In genomic region chr2:96537734-96538486, GRCh38 we compare ENCODE assay signal across 8 cellular contexts. TPM values are rescaled to one million over a fixed set of nuclear protein-coding genes. Genes with fewer than 3 reads are reported as not detected.
DNase-seq lines count a peak whose midpoint lies in the region; ATAC-seq and TF ChIP-seq lines count a peak whose summit lies in the region.

No MANE protein-coding gene starts in this region.

- H3K36me3 Mint-ChIP-seq in T-helper 2 cell treated with Interferon-gamma antibody and Interleukin-4, amounts not matched to agents 5 μg/mL and 100 μg/mL, for 36 hours (ENCODE audit: low read depth), result peaks cover 32% of the 10 kb centered on the region
- H3K36me3 Mint-ChIP-seq in central memory CD8-positive, alpha-beta T cell (ENCODE audit: insufficient read depth), result peaks cover 43% of the 10 kb centered on the region

- no peaks in the 10 kb centered on the region for H3K9me3 ChIP-seq in mucosa of stomach (ENCODE audit: control insufficient read depth, low read length)

- H3K36me3 ChIP-seq in mucosa of stomach (ENCODE audit: control insufficient read depth, insufficient read depth, low read length), result no peaks in the 10 kb centered on the region
- H3K36me3 ChIP-seq in urinary bladder (ENCODE audit: insufficient read depth), result no peaks in the 10 kb centered on the region

- H3K4me3 Mint-ChIP-seq in T-helper 2 cell treated with Interferon-gamma antibody and Interleukin-4, amounts not matched to agents 5 μg/mL and 100 μg/mL, for 36 hours, result peak overlapping the region; percentile 93
- H3K4me3 Mint-ChIP-seq in central memory CD8-positive, alpha-beta T cell, result peak overlapping the region; percentile 96

- peak overlapping the region; percentile 88 for H3K27ac ChIP-seq in urinary bladder (ENCODE audit: low read depth)

- H3K4me1 ChIP-seq in mucosa of stomach (ENCODE audit: control insufficient read depth, insufficient read depth, low read length) (peaks cover 35% of the 10 kb centered on the region), urinary bladder (ENCODE audit: insufficient read depth) (no peaks in the 10 kb centered on the region)

- H3K27me3 Mint-ChIP-seq in T-helper 2 cell treated with Interferon-gamma antibody and Interleukin-4, amounts not matched to agents 5 μg/mL and 100 μg/mL, for 36 hours (ENCODE audit: low read depth), result peaks cover 2% of the 10 kb centered on the region
- no peaks in the 10 kb centered on the region for H3K27me3 Mint-ChIP-seq in central memory CD8-positive, alpha-beta T cell

- H3K4me3 ChIP-seq in mucosa of stomach (ENCODE audit: low read length) (peak overlapping the region; percentile 53), urinary bladder (ENCODE audit: low read depth, low read length) (peak overlapping the region; percentile 87)

- 16% methylated on average over 36 of the region's 36 CpGs for WGBS in urinary bladder

- peak overlapping the region; percentile 82 for H3K9ac ChIP-seq in mucosa of stomach (ENCODE audit: low read length)

- no peaks in the 10 kb centered on the region for H3K9me3 Mint-ChIP-seq in T-helper 2 cell treated with Interferon-gamma antibody and Interleukin-4, amounts not matched to agents 5 μg/mL and 100 μg/mL, for 36 hours
- H3K9me3 Mint-ChIP-seq in central memory CD8-positive, alpha-beta T cell, result no peaks in the 10 kb centered on the region

- in situ Hi-C loops in GM13976 (cut with MboI; ENCODE audit: low sequenced_read_pairs, unreplicated experiment), result no loop called here

- TF ChIP-seq CTCF in GM13976 (IDR thresholded peaks at IDR 0.05; ENCODE audit: borderline replicate concordance, control extremely low read depth, extremely low read depth, insufficient read depth, missing control alignments), result no peak

- DNase-seq in GM13976 (ENCODE audit: low spot score) (peak; percentile 37), NCI-H1048 (lab: John Stamatoyannopoulos, UW) (no peak), NCI-H128 (lab: John Stamatoyannopoulos, UW; ENCODE audit: unreplicated experiment) (no peak)
- no peak for DNase-seq in T-helper 2 cell treated with Interferon-gamma antibody and Interleukin-4, amounts not matched to agents 5 μg/mL and 100 μg/mL, for 36 hours (ENCODE audit: low spot score)
- peak; percentile 60 to 69 for DNase-seq in central memory CD8-positive, alpha-beta T cell (ENCODE audit: low spot score in 2 of 2)

- peak overlapping the region; percentile 96 for H3K27ac Mint-ChIP-seq in T-helper 2 cell treated with Interferon-gamma antibody and Interleukin-4, amounts not matched to agents 5 μg/mL and 100 μg/mL, for 36 hours
- H3K27ac Mint-ChIP-seq in central memory CD8-positive, alpha-beta T cell (ENCODE audit: low read depth), result peak overlapping the region; percentile 100

- H3K27me3 ChIP-seq in mucosa of stomach (ENCODE audit: control insufficient read depth, insufficient read depth, low read length), result peaks cover 21% of the 10 kb centered on the region

- peaks cover 55% of the 10 kb centered on the region for H3K4me1 Mint-ChIP-seq in T-helper 2 cell treated with Interferon-gamma antibody and Interleukin-4, amounts not matched to agents 5 μg/mL and 100 μg/mL, for 36 hours (ENCODE audit: low read depth)
- H3K4me1 Mint-ChIP-seq in central memory CD8-positive, alpha-beta T cell, result peaks cover 45% of the 10 kb centered on the region

- peak; percentile 22 for ATAC-seq in central memory CD8-positive, alpha-beta T cell (replicated peaks; ENCODE audit: extremely low read depth, poor library complexity, severe bottlenecking)
- ATAC-seq in HG03045 (IDR thresholded peaks at IDR 0.05; ENCODE audit: unreplicated experiment), result no peak

RNA-seq across cellular contexts. Expression of gene ARID5A, which starts 1.4 kb away (rescaled TPM):
- total RNA-seq in urinary bladder, result 10.7 TPM
- 50.8 TPM for polyA plus RNA-seq in urinary bladder

RNA-seq across cellular contexts. Expression of gene NEURL3, which starts 32.8 kb away (rescaled TPM):
- not detected for total RNA-seq in urinary bladder
- polyA plus RNA-seq in urinary bladder, result 0.04 TPM

Comparison
In these comparisons a context has a peak if more than half of its experiments do, and no peak if none do; other contexts are left out.
1. DNase-seq: peak in GM13976 (single experiment) and central memory CD8-positive, alpha-beta T cell (2 of 2); none in T-helper 2 cell treated with Interferon-gamma antibody and Interleukin-4, amounts not matched to agents 5 μg/mL and 100 μg/mL, for 36 hours (single experiment), NCI-H1048 (single experiment) and NCI-H128 (single experiment).